8 cellular contexts compared by ENCODE assay signal in genomic region chr2:47344890-47345583, GRCh38. TPM values are rescaled to one million over a fixed set of nuclear protein-coding genes. Genes with fewer than 3 reads are reported as not detected.
DNase-seq lines count a peak whose midpoint lies in the region; ATAC-seq and TF ChIP-seq lines count a peak whose summit lies in the region.

No MANE protein-coding gene starts in this region.

- H3K27ac Mint-ChIP-seq in naive B cell, result peak overlapping the region in 1 of 6 donors; percentile 59

- H3K36me3 Mint-ChIP-seq in naive B cell, result no peaks in the 10 kb centered on the region

- H3K9ac ChIP-seq in SK-N-MC (ENCODE audit: insufficient read length), result peak overlapping the region; percentile 9

- peaks cover 6% of the 10 kb centered on the region for H3K4me1 ChIP-seq in foreskin keratinocyte

- peak overlapping the region; percentile 41 for H3K4me3 ChIP-seq in SK-N-MC

- no peaks in the 10 kb centered on the region for H3K27me3 ChIP-seq in foreskin keratinocyte

- TF ChIP-seq CTCF in foreskin keratinocyte (conservative IDR thresholded peaks at IDR 0.05) (no peak), GM10266 (IDR thresholded peaks at IDR 0.05; ENCODE audit: control insufficient read depth, insufficient read depth, low read depth, missing control alignments) (no peak)

- H3K27ac ChIP-seq in SK-N-MC (no peak overlapping the region), foreskin keratinocyte (no peak overlapping the region)

- peak; percentile 81 for DNase-seq in AG08396 (ENCODE audit: low spot score)
- DNase-seq in LoVo (ENCODE audit: low spot score), result peak; percentile 97
- peak; percentile 22 for DNase-seq in SK-N-MC (ENCODE audit: low read depth, low spot score)
- DNase-seq in foreskin keratinocyte, result peak in 1 of 2 donors; percentile 32
- no peak for DNase-seq in naive B cell
- no peak for DNase-seq in GM10266 (ENCODE audit: extremely low spot score)

- no peaks in the 10 kb centered on the region for H3K9me3 ChIP-seq in SK-N-MC (ENCODE audit: low read depth, low read length)

- ATAC-seq in foreskin keratinocyte, result peak; percentile 41
- no peak for ATAC-seq in naive B cell (ENCODE audit: low read depth in 2 of 2)
- ATAC-seq in HG02678 (IDR thresholded peaks at IDR 0.05; ENCODE audit: unreplicated experiment), result no peak
- ATAC-seq in GM18498 (IDR thresholded peaks at IDR 0.05; ENCODE audit: unreplicated experiment), result no peak

- peaks cover 18 to 43% (median 38%) of the 10 kb centered on the region in 3 donors for H3K27me3 Mint-ChIP-seq in naive B cell

- peaks cover 7 to 13% (median 8%) of the 10 kb centered on the region in 3 donors for H3K4me1 Mint-ChIP-seq in naive B cell

- no peaks in the 10 kb centered on the region for H3K9me3 Mint-ChIP-seq in naive B cell

- H3K4me3 Mint-ChIP-seq in naive B cell, result peak overlapping the region in 5 of 8 donors; percentile 2 to 39 (median 24)

- no peaks in the 10 kb centered on the region for H3K36me3 ChIP-seq in SK-N-MC (ENCODE audit: insufficient read depth, low read length)

RNA-seq across cellular contexts. Expression of gene EPCAM, which starts 24.1 kb away (rescaled TPM):
- total RNA-seq in foreskin keratinocyte, result 24.0 and 27.8 TPM in 2 replicates
- polyA plus RNA-seq in foreskin keratinocyte (18.1 and 24.3 TPM in 2 replicates), naive B cell (ENCODE audit: low read depth in 6 of 6) (not detected)

RNA-seq across cellular contexts. Expression of gene MSH2, which starts 57.9 kb away (rescaled TPM):
- total RNA-seq in foreskin keratinocyte, result 32.6 and 38.3 TPM in 2 replicates
- polyA plus RNA-seq in foreskin keratinocyte (12.9 and 18.8 TPM in 2 replicates), naive B cell (ENCODE audit: low read depth in 6 of 6) (10 to 100 TPM; 22.9 to 33.5 (median 31.0) TPM)

Comparison
In these comparisons a context has a peak if more than half of its experiments do, and no peak if none do; other contexts are left out.
1. DNase-seq: peak in AG08396 (single experiment), LoVo (single experiment) and SK-N-MC (single experiment); none in naive B cell (single experiment) and GM10266 (single experiment).
2. RNA of gene EPCAM, which starts 24.1 kb away (polyA plus RNA-seq): 18.1 to 24.3 TPM in foreskin keratinocyte; not detected in naive B cell; every median in the first group is over 10 times any median in the second.